ENCODE assay signal across 15 cellular contexts in the genomic region with DNA sequence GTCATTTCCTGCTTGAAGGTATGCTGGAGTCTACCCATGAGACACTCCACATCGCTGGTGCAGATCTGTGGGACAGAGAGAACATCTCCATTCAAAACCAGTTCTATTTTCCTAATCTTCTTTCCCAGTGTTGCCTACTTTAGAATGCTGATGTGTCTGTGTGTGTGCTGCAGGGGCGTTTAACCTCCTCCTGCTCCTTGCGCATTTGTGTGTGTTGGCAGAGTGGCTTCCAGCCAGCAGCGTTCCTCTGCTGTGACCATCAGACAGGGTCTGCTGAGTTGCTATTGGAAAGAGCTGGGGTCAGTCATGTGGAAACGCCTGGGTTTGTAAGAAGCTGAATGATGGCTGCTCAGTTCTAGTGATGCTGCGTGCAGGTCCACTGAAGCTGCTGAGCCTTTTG.
"Had no signal": no experiment of that assay in that cellular context is flagged by ENCODE, and none has a peak within 500 bp of the region (broad histone marks: within the 10 kb centered on the region; RNA-seq: fewer than 3 reads in every experiment).

No MANE protein-coding gene starts in this region.

- H3K4me3 ChIP-seq: coronary artery, heart left ventricle, prostate gland, sigmoid colon had no signal

- H3K9me3 ChIP-seq: heart left ventricle, prostate gland, sigmoid colon had no signal

- H3K36me3 ChIP-seq: prostate gland, sigmoid colon had no signal

- H3K27ac ChIP-seq: coronary artery, foreskin keratinocyte, heart left ventricle, prostate gland, sigmoid colon, VCaP had no signal

- ATAC-seq: activated CD4-positive, alpha-beta T cell treated with anti-CD3 and anti-CD28 coated beads for 36 hours; foreskin keratinocyte; heart left ventricle; stimulated activated naive B cell treated with anti-CD40 and anti-IgM and Interleukin-4, amounts not matched to agents 10 μg/mL and 1 μg/mL and 100 μg/mL, for 72 hours had no signal

- DNase-seq: activated CD4-positive, alpha-beta memory T cell treated with anti-CD3 and anti-CD28 coated beads, Interleukin-2, amount 10 ng/mL, durations not matched to agents 7 days and 5 days; activated CD4-positive, alpha-beta T cell treated with anti-CD3 and anti-CD28 coated beads for 36 hours; aorta; central memory CD4-positive, alpha-beta T cell; effector CD4-positive, alpha-beta T cell; foreskin keratinocyte; heart left ventricle; occipital lobe; sigmoid colon; stimulated activated CD4-positive, alpha-beta T cell treated with anti-CD3 and anti-CD28 coated beads, Interleukin-2, amount 100 ng/mL, for 24 hours; stimulated activated naive B cell treated with anti-CD40 and anti-IgM and Interleukin-4, amounts not matched to agents 10 μg/mL and 1 μg/mL and 100 μg/mL, for 72 hours; T-helper 9 cell had no signal

- H3K27me3 ChIP-seq: foreskin keratinocyte, heart left ventricle, sigmoid colon had no signal

- H3K4me1 ChIP-seq: foreskin keratinocyte, heart left ventricle, prostate gland, sigmoid colon had no signal
